ENCODE assay signal across 8 cellular contexts in the genomic region with DNA sequence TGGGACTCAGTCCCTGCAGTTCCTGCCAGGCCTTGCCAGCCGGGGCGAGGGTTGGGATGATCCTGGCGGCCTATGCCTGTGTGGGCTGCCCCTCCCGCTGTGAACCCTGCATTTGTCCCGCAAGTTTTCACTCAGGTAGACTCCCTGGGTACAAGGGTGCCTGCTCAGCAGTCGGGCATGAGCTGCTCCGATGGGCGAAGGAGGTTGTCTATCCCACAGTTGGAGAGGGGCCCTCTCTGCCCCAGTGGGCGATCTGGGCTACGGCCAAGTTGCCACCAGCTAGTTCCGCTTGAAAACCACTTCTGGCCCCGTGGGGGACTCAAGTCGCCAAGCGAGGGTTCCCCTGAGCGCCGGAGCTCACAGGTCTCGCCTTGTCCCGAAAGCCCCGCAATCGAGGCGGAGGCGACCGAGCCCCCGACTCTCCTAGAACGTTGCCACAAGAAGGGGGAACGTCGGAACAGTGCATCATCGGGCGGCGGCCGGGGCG. TPM values are rescaled to one million over a fixed set of nuclear protein-coding genes. Genes with fewer than 3 reads are reported as not detected.
DNase-seq lines count a peak whose midpoint lies in the region; ATAC-seq and TF ChIP-seq lines count a peak whose summit lies in the region.

No MANE protein-coding gene starts in this region.

- H3K27ac ChIP-seq in spleen, result peak overlapping the region; percentile 89 to 99 (median 98)

- H3K27ac Mint-ChIP-seq in activated naive CD8-positive, alpha-beta T cell treated with anti-CD3 and anti-CD28 coated beads, Interleukin-2, amount 10 ng/mL, durations not matched to agents 7 days and 5 days, result peak overlapping the region; percentile 96

- no peaks in the 10 kb centered on the region for H3K9me3 Mint-ChIP-seq in activated T-cell treated with anti-CD3 and anti-CD28 coated beads, Interleukin-2, amount 50 U/mL, for 4 hours
- no peaks in the 10 kb centered on the region for H3K9me3 Mint-ChIP-seq in activated naive CD8-positive, alpha-beta T cell treated with anti-CD3 and anti-CD28 coated beads, Interleukin-2, amount 10 ng/mL, durations not matched to agents 7 days and 5 days

- H3K4me1 ChIP-seq in iPS-15b (ENCODE audit: control insufficient read depth, insufficient read depth, low read length) (peaks cover 13% of the 10 kb centered on the region), spleen (peaks cover 27 to 55% (median 47%) of the 10 kb centered on the region in 6 donors)

- no peaks in the 10 kb centered on the region for H3K27me3 Mint-ChIP-seq in activated T-cell treated with anti-CD3 and anti-CD28 coated beads, Interleukin-2, amount 50 U/mL, for 4 hours (ENCODE audit: low read depth)
- H3K27me3 Mint-ChIP-seq in activated naive CD8-positive, alpha-beta T cell treated with anti-CD3 and anti-CD28 coated beads, Interleukin-2, amount 10 ng/mL, durations not matched to agents 7 days and 5 days, result no peaks in the 10 kb centered on the region

- H3K36me3 ChIP-seq in iPS-15b (ENCODE audit: control insufficient read depth, insufficient read depth, low read length), result peaks cover 45% of the 10 kb centered on the region
- peaks cover 0 to 73% (median 56%) of the 10 kb centered on the region in 6 donors for H3K36me3 ChIP-seq in spleen

- WGBS in spleen, 5 donors, result 1 to 7% (median 3%) methylated on average over 20 to 32 of the region's 32 CpGs

- TF ChIP-seq CTCF in spleen (IDR thresholded peaks at IDR 0.05 in 8 of 11, conservative IDR thresholded peaks at IDR 0.05 in 3 of 11) (peak in 1 of 11 experiments; percentile 6), GM20000 (IDR thresholded peaks at IDR 0.05; ENCODE audit: extremely low read depth, missing control alignments) (no peak)

- H3K4me3 ChIP-seq in iPS-15b (ENCODE audit: low read depth, low read length) (peak overlapping the region; percentile 57), spleen (peak overlapping the region; percentile 89 to 100 (median 99))

- peaks cover 51% of the 10 kb centered on the region for H3K36me3 Mint-ChIP-seq in activated T-cell treated with anti-CD3 and anti-CD28 coated beads, Interleukin-2, amount 50 U/mL, for 4 hours (ENCODE audit: insufficient read depth)
- peaks cover 39% of the 10 kb centered on the region for H3K36me3 Mint-ChIP-seq in activated naive CD8-positive, alpha-beta T cell treated with anti-CD3 and anti-CD28 coated beads, Interleukin-2, amount 10 ng/mL, durations not matched to agents 7 days and 5 days

- DNase-seq in activated T-cell treated with anti-CD3 and anti-CD28 coated beads, Interleukin-2, amount 50 U/mL, for 4 hours, result no peak
- DNase-seq in activated T-cell treated with anti-CD3 and anti-CD28 coated beads, Interleukin-2, amount 50 U/mL, for 1 hour, result no peak
- no peak for DNase-seq in activated naive CD8-positive, alpha-beta T cell treated with anti-CD3 and anti-CD28 coated beads, Interleukin-2, amount 10 ng/mL, durations not matched to agents 7 days and 5 days
- DNase-seq in spleen (peak; percentile 97), GM20000 (ENCODE audit: low spot score) (no peak), glomerular visceral epithelial cell (ENCODE audit: extremely low spot score) (no peak)

- H3K4me3 Mint-ChIP-seq in activated T-cell treated with anti-CD3 and anti-CD28 coated beads, Interleukin-2, amount 50 U/mL, for 4 hours, result peak overlapping the region; percentile 93
- peak overlapping the region; percentile 95 for H3K4me3 Mint-ChIP-seq in activated naive CD8-positive, alpha-beta T cell treated with anti-CD3 and anti-CD28 coated beads, Interleukin-2, amount 10 ng/mL, durations not matched to agents 7 days and 5 days

- H3K9me3 ChIP-seq in iPS-15b (ENCODE audit: control insufficient read depth, insufficient read depth, low read length) (no peaks in the 10 kb centered on the region), spleen (no peaks in the 10 kb centered on the region)

- intact Hi-C loops in spleen (cut with DNase I; ENCODE audit: low total_unique reads), result loop anchor here (10.0 kb wide), 1 partner anchor 98 kb away; no protein-coding TSS in a partner anchor

- POLR2A ChIA-PET in activated naive CD8-positive, alpha-beta T cell treated with anti-CD3 and anti-CD28 coated beads, Interleukin-2, amount 10 ng/mL, durations not matched to agents 7 days and 5 days (lab: Charles Lee), result interaction anchor here (0.6 to 7.5 kb wide), 21 partner anchors 14 to 309 kb away, joined by 3 to 106 read pairs (median 4); partner anchors contain the start of genes C12orf57, CDCA3, COPS7A and ENO2

- peak; percentile 1 to 3 for ATAC-seq in activated T-cell treated with anti-CD3 and anti-CD28 coated beads, Interleukin-2, amount 50 U/mL, for 4 hours
- peak; percentile 21 for ATAC-seq in HG03175 (IDR thresholded peaks at IDR 0.05; ENCODE audit: unreplicated experiment)
- no peak for ATAC-seq in activated naive CD8-positive, alpha-beta T cell treated with anti-CD3 and anti-CD28 coated beads, Interleukin-2, amount 10 ng/mL, durations not matched to agents 7 days and 5 days (ENCODE audit: low read depth)

- no peak for TF ChIP-seq POLR2A in spleen (IDR thresholded peaks at IDR 0.05)

- H3K4me1 Mint-ChIP-seq in activated T-cell treated with anti-CD3 and anti-CD28 coated beads, Interleukin-2, amount 50 U/mL, for 4 hours (ENCODE audit: low read depth), result peaks cover 42% of the 10 kb centered on the region
- peaks cover 38% of the 10 kb centered on the region for H3K4me1 Mint-ChIP-seq in activated naive CD8-positive, alpha-beta T cell treated with anti-CD3 and anti-CD28 coated beads, Interleukin-2, amount 10 ng/mL, durations not matched to agents 7 days and 5 days

- H3K27me3 ChIP-seq in iPS-15b (ENCODE audit: control insufficient read depth, insufficient read depth, low read length) (no peaks in the 10 kb centered on the region), spleen (replicated peaks in 1 of 7) (no peaks in the 10 kb centered on the region)

- H3K9ac ChIP-seq in iPS-15b (ENCODE audit: low read depth, low read length), result peak overlapping the region; percentile 38

RNA-seq across cellular contexts. Expression of gene TPI1, which starts 0.4 kb away (rescaled TPM):
- 1,000 to 10,000 TPM; 1,135 to 1,217 (median 1,169) TPM for total RNA-seq in activated T-cell treated with anti-CD3 and anti-CD28 coated beads, Interleukin-2, amount 50 U/mL, for 4 hours
- 1,000 to 10,000 TPM; 1,129 to 1,200 TPM for total RNA-seq in activated naive CD8-positive, alpha-beta T cell treated with anti-CD3 and anti-CD28 coated beads, Interleukin-2, amount 10 ng/mL, durations not matched to agents 7 days and 5 days
- 100 to 1,000 TPM; 218 to 471 (median 288) TPM for total RNA-seq in spleen
- polyA plus RNA-seq in spleen, result 100 to 1,000 TPM; 234 to 364 (median 311) TPM

RNA-seq across cellular contexts. Expression of gene SPSB2, which starts 6.1 kb away (rescaled TPM):
- total RNA-seq in activated T-cell treated with anti-CD3 and anti-CD28 coated beads, Interleukin-2, amount 50 U/mL, for 4 hours, result 1 to 10 TPM; 5.6 to 8.5 (median 6.7) TPM
- total RNA-seq in activated naive CD8-positive, alpha-beta T cell treated with anti-CD3 and anti-CD28 coated beads, Interleukin-2, amount 10 ng/mL, durations not matched to agents 7 days and 5 days, result 10 to 100 TPM; 16.4 to 17.0 TPM
- total RNA-seq in spleen, result 10 to 100 TPM in 4 of 7 donors, 1 to 10 TPM in 3; 7.0 to 12.9 (median 10.3) TPM
- 10 to 100 TPM; 11.3 to 17.0 (median 11.5) TPM for polyA plus RNA-seq in spleen

RNA-seq across cellular contexts. Expression of gene USP5, which starts 15.0 kb away (rescaled TPM):
- total RNA-seq in activated T-cell treated with anti-CD3 and anti-CD28 coated beads, Interleukin-2, amount 50 U/mL, for 4 hours, result 100 to 1,000 TPM; 169 to 192 (median 176) TPM
- total RNA-seq in activated naive CD8-positive, alpha-beta T cell treated with anti-CD3 and anti-CD28 coated beads, Interleukin-2, amount 10 ng/mL, durations not matched to agents 7 days and 5 days, result 10 to 100 TPM; 84.8 to 95.4 TPM
- total RNA-seq in spleen, result 10 to 100 TPM; 29.8 to 62.4 (median 53.5) TPM
- polyA plus RNA-seq in spleen, result 10 to 100 TPM; 23.1 to 40.5 (median 23.6) TPM

RNA-seq across cellular contexts. Expression of gene CDCA3, which starts 15.9 kb away (rescaled TPM):
- 1 to 10 TPM; 1.7 to 4.0 (median 3.1) TPM for total RNA-seq in activated T-cell treated with anti-CD3 and anti-CD28 coated beads, Interleukin-2, amount 50 U/mL, for 4 hours
- 10 to 100 TPM; 76.7 to 85.2 TPM for total RNA-seq in activated naive CD8-positive, alpha-beta T cell treated with anti-CD3 and anti-CD28 coated beads, Interleukin-2, amount 10 ng/mL, durations not matched to agents 7 days and 5 days
- 10 to 100 TPM in 1 of 7 donors, 1 to 10 TPM in 6; 1.9 to 10.2 (median 5.8) TPM for total RNA-seq in spleen
- 10 to 100 TPM in 1 of 3 donors, 1 to 10 TPM in 2; 3.6 to 18.1 (median 5.1) TPM for polyA plus RNA-seq in spleen

RNA-seq across cellular contexts. Expression of gene GNB3, which starts 26.2 kb away (rescaled TPM):
- total RNA-seq in activated T-cell treated with anti-CD3 and anti-CD28 coated beads, Interleukin-2, amount 50 U/mL, for 4 hours, result under 1 TPM; 0.13 to 0.90 (median 0.38) TPM
- total RNA-seq in activated naive CD8-positive, alpha-beta T cell treated with anti-CD3 and anti-CD28 coated beads, Interleukin-2, amount 10 ng/mL, durations not matched to agents 7 days and 5 days, result 1 to 10 TPM; 2.6 to 3.1 TPM
- 1 to 10 TPM in 6 of 7 donors, under 1 TPM in 1; 0.75 to 3.9 (median 2.6) TPM for total RNA-seq in spleen
- polyA plus RNA-seq in spleen, result 1 to 10 TPM in 1 of 3 donors, under 1 TPM in 2; 0.93 to 1.3 (median 0.94) TPM
